Comparison of ENCODE assay signal across 3 cellular contexts in the genomic region with DNA sequence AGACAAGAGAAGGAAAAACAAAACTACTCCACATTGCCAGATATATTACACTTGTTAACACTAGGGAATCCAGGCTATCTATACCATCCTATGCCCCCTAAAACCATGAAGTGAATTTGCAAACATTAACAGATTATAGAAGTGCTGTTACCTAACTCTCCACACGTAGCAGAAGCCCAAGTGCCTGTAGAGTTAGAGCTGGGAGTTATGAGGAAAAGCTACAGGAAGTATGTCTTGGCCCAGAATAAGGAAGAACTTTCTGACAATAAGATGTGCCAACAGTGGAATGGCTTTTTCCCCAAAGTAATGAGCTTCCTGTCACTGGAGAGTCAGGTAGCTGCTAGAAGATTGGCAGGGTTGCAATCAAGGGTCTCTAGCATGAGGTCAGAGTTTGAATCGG.
TF ChIP-seq lines count a peak whose summit lies in the region.

No MANE protein-coding gene starts in this region.

TF ChIP-seq in A549, 52 proteins besides CTCF, POLR2A, EP300 and RAD21:
- TF ChIP-seq SREBF2 (IDR thresholded peaks at IDR 0.05) (no peak), KDM1A (IDR thresholded peaks at IDR 0.05; ENCODE audit: low read depth) (no peak), HOXB5 (CRISPR knock-in tag; IDR thresholded peaks at IDR 0.05) (no peak), ZC3H11A (IDR thresholded peaks at IDR 0.05) (no peak), TP53 (CRISPR knock-in tag; IDR thresholded peaks at IDR 0.05) (no peak), FOSB (CRISPR knock-in tag; IDR thresholded peaks at IDR 0.05) (no peak), HOXA7 (CRISPR knock-in tag; IDR thresholded peaks at IDR 0.05) (no peak), EHF (CRISPR knock-in tag; IDR thresholded peaks at IDR 0.05) (no peak), JUNB (IDR thresholded peaks at IDR 0.05) (no peak), PHF8 (IDR thresholded peaks at IDR 0.05; ENCODE audit: borderline replicate concordance, low read depth) (no peak)

TF ChIP-seq in IMR-90, 13 proteins besides CTCF, POLR2A, EP300 and RAD21:
- no peak for TF ChIP-seq ELK1 (IDR thresholded peaks at IDR 0.05; ENCODE audit: borderline replicate concordance, low read depth, low read length)
- no peak for TF ChIP-seq SMC3 (IDR thresholded peaks at IDR 0.05; ENCODE audit: low read depth, low read length)
- no peak for TF ChIP-seq CHD1 (IDR thresholded peaks at IDR 0.05; ENCODE audit: low read depth, low read length)
- TF ChIP-seq RFX5 (IDR thresholded peaks at IDR 0.05; ENCODE audit: low read depth, low read length) = no peak
- no peak for TF ChIP-seq USF2 (IDR thresholded peaks at IDR 0.05; ENCODE audit: low read depth, low read length)

TF ChIP-seq in liver, 16 proteins besides CTCF, POLR2A, EP300 and RAD21:
- TF ChIP-seq ZBTB33 (IDR thresholded peaks at IDR 0.05) (no peak), NR2F2 (IDR thresholded peaks at IDR 0.05) (no peak), HNF4A (conservative IDR thresholded peaks at IDR 0.05) (peak in 1 of 2 donors; percentile 26)
